In the genomic region with DNA sequence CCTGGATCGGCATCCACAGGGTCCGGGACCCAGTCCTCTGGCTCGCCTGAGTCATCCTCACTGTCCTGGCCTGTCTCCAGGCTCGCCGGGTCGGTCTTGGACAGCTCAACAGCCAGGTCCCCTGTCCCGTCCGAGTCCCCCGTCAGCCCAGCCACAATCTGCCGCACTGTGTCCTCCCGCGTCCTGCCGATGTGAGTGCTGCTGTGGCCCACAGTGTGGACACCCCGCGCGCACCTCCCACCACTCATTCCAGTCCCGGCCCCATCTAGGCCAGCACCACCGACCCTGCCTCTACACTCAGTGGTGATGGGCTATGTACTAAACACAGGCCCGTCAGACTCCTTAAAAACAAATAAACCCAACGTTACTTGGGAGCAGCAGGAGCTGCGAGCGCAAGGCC, we compare ENCODE assay signal across 27 cellular contexts. TPM values are rescaled to one million over a fixed set of nuclear protein-coding genes. Genes with fewer than 3 reads are reported as not detected.
DNase-seq lines count a peak whose midpoint lies in the region; ATAC-seq, FAIRE-seq and TF ChIP-seq lines count a peak whose summit lies in the region.
"Had no signal": no experiment of that assay in that cellular context is flagged by ENCODE, and none has a peak within 500 bp of the region (broad histone marks: within the 10 kb centered on the region; RNA-seq: fewer than 3 reads in every experiment).

No MANE protein-coding gene starts in this region.

- peaks cover 13% of the 10 kb centered on the region for H3K79me1 ChIP-seq in neuronal stem cell (ENCODE audit: low read depth, low read length)

- H3K4me1 ChIP-seq in K562 (replicated peaks in 1 of 2; ENCODE audit: control insufficient read depth in 2 of 2, insufficient read depth in 2 of 2, low read length in 2 of 2) (peaks cover 7 to 74% of the 10 kb centered on the region in 2 experiments; a peak in 4 of 5 replicates), neuronal stem cell (ENCODE audit: control insufficient read depth in 2 of 2, insufficient read depth in 1 of 2, low read depth in 1 of 2, low read length in 2 of 2) (no peaks in the 10 kb centered on the region)
- H3K4me1 ChIP-seq: BE2C had no signal

- FAIRE-seq in K562 (lab: Jason Lieb, UNC) (no peak), GM12891 (lab: Jason Lieb, UNC) (no peak)
- FAIRE-seq: A549, GM12892, H1 had no signal

- no peak overlapping the region for H2BK120ac ChIP-seq in neuronal stem cell (ENCODE audit: low read depth, low read length)

- H3K4me3 ChIP-seq in K562, result no peak overlapping the region
- no peak overlapping the region for H3K4me3 ChIP-seq in neuronal stem cell (ENCODE audit: low read length in 2 of 2)
- H3K4me3 ChIP-seq: A549; BLaER1 treated with 17β-estradiol and CSF1 and Interleukin-3, amounts not matched to agents 10 nM and 100 nM; GM23248 had no signal

- H2BK15ac ChIP-seq in neuronal stem cell (ENCODE audit: low read length), result no peak overlapping the region

- H3K23ac ChIP-seq in neuronal stem cell (ENCODE audit: low read depth, low read length, poor library complexity), result peak overlapping the region; percentile 65

- no peak for TF ChIP-seq RAD21 in K562 (CRISPR knock-in tag; conservative IDR thresholded peaks at IDR 0.05 in 1 of 2, IDR thresholded peaks at IDR 0.05 in 1 of 2)

- TF ChIP-seq EP300 in K562 (IDR thresholded peaks at IDR 0.05; ENCODE audit: low read length), result no peak

- no TSS peak for BruUV-seq in K562 (replicated peaks; lab: Mats Ljungman, UMichigan)

- no peaks in the 10 kb centered on the region for H3K9me1 ChIP-seq in K562 (ENCODE audit: control insufficient read depth, insufficient read depth, low read length)

- WGBS in K562 (ENCODE audit: insufficient coverage, low coverage, missing lambda C conversion rate), result 95% methylated on average over 22 of the region's 22 CpGs
- WGBS in neuronal stem cell (ENCODE audit: extremely low coverage in 2 of 2, insufficient read length in 2 of 2, insufficient replicate concordance in 1 of 2), 2 donors, result no CpG with 5 or more reads among the region's 22 CpGs

- H3K9ac ChIP-seq in K562 (ENCODE audit: insufficient read depth in 1 of 2, low read depth in 2 of 2, low read length in 2 of 2), result peak overlapping the region in 1 of 2 experiments; percentile 13; a peak in 1 of 4 replicates
- peak overlapping the region; percentile 70 for H3K9ac ChIP-seq in neuronal stem cell (ENCODE audit: low read depth, low read length, poor library complexity)
- H3K9ac ChIP-seq: BLaER1 treated with 17β-estradiol and CSF1 and Interleukin-3, amounts not matched to agents 10 nM and 100 nM; GM23248 had no signal

- no peak overlapping the region for H2AK5ac ChIP-seq in neuronal stem cell (ENCODE audit: low read depth, low read length)

- no peak for TF ChIP-seq CTCF in CD4-positive, alpha-beta T cell (IDR thresholded peaks at IDR 0.05)
- TF ChIP-seq CTCF in K562 (IDR thresholded peaks at IDR 0.05 in 2 of 3, conservative IDR thresholded peaks at IDR 0.05 in 1 of 3; ENCODE audit: insufficient read depth in 2 of 3, low read depth in 1 of 3, low read length in 3 of 3), result no peak
- TF ChIP-seq CTCF in natural killer cell (IDR thresholded peaks at IDR 0.05), result no peak

- no peak overlapping the region for H4K91ac ChIP-seq in neuronal stem cell (ENCODE audit: low read depth, low read length, poor library complexity)

- no peak overlapping the region for H3K27ac ChIP-seq in CD4-positive, alpha-beta T cell (ENCODE audit: low read depth, low read length)
- H3K27ac ChIP-seq in K562 (ENCODE audit: extremely low read depth, low read depth, low read length), result no peak overlapping the region
- H3K27ac ChIP-seq in neuronal stem cell (replicated peaks; ENCODE audit: low read length), result no peak overlapping the region
- H3K27ac ChIP-seq: 22Rv1; A549; BLaER1 treated with 17β-estradiol and CSF1 and Interleukin-3, amounts not matched to agents 10 nM and 100 nM; GM23248 had no signal

- no peaks in the 10 kb centered on the region for H3K27me3 Mint-ChIP-seq in CD4-positive, alpha-beta T cell
- no peaks in the 10 kb centered on the region for H3K27me3 Mint-ChIP-seq in natural killer cell (ENCODE audit: low read depth in 2 of 2)
- H3K27me3 Mint-ChIP-seq: CD4-positive, alpha-beta memory T cell had no signal

- H3K36me3 ChIP-seq in K562 (ENCODE audit: control insufficient read depth, insufficient read depth, low read length) (peaks cover 79% of the 10 kb centered on the region; the same call in 2 of the 3 replicates), neuronal stem cell (replicated peaks in 1 of 2; ENCODE audit: control insufficient read depth in 2 of 2, insufficient read depth in 2 of 2, low read length in 2 of 2) (peaks cover 32 to 76% of the 10 kb centered on the region in 2 donors)

- H3K4me2 ChIP-seq in K562 (ENCODE audit: insufficient read depth, low read length), result no peak overlapping the region
- H3K4me2 ChIP-seq in neuronal stem cell (ENCODE audit: insufficient read depth, low read length, poor library complexity, severe bottlenecking), result no peak overlapping the region
- H3K4me2 ChIP-seq: A549; BLaER1 treated with 17β-estradiol and CSF1 and Interleukin-3, amounts not matched to agents 10 nM and 100 nM had no signal

- H2AFZ ChIP-seq in K562 (ENCODE audit: low read depth, low read length), result no peak overlapping the region
- no peak overlapping the region for H2AFZ ChIP-seq in neuronal stem cell (ENCODE audit: low read length)
- H2AFZ ChIP-seq: GM23248 had no signal

- intact Hi-C loops in CD4-positive, alpha-beta T cell (cut with DNase I, micrococcal nuclease), result no loop called here
- intact Hi-C loops in K562 (cut with micrococcal nuclease) (no loop called here), natural killer cell (cut with micrococcal nuclease) (no loop called here)

- 0 out of 2 replicates have a peak, but pooled peaks cover 4% of the 10 kb centered on the region for H4K20me1 ChIP-seq in K562 (replicated peaks; ENCODE audit: control insufficient read depth, insufficient read depth, low read length)

- peak overlapping the region; percentile 65 for H4K8ac ChIP-seq in neuronal stem cell (ENCODE audit: low read depth, low read length)

- peak overlapping the region; percentile 87 for H2BK5ac ChIP-seq in neuronal stem cell (ENCODE audit: low read length)

- ATAC-seq in CD4-positive, alpha-beta T cell (ENCODE audit: poor library complexity), result no peak
- ATAC-seq in K562 (no peak), natural killer cell (no peak)
- ATAC-seq: A549, HCT116 had no signal

- no peaks in the 10 kb centered on the region for H3K9me3 ChIP-seq in CD4-positive, alpha-beta T cell (ENCODE audit: control insufficient read depth, low read length)
- no peaks in the 10 kb centered on the region for H3K9me3 ChIP-seq in K562 (replicated peaks; ENCODE audit: control insufficient read depth, insufficient read depth, low read depth, low read length)
- no peaks in the 10 kb centered on the region for H3K9me3 ChIP-seq in neuronal stem cell (replicated peaks in 1 of 2; ENCODE audit: control insufficient read depth in 2 of 2, insufficient read depth in 1 of 2, low read depth in 1 of 2, low read length in 2 of 2)
- H3K9me3 ChIP-seq: A549; BE2C; BLaER1 treated with 17β-estradiol and CSF1 and Interleukin-3, amounts not matched to agents 10 nM and 100 nM had no signal

- H3K9me3 Mint-ChIP-seq in CD4-positive, alpha-beta T cell, result no peaks in the 10 kb centered on the region
- H3K9me3 Mint-ChIP-seq in natural killer cell, result no peaks in the 10 kb centered on the region
- H3K9me3 Mint-ChIP-seq: CD14-positive monocyte, H9 had no signal

- peaks cover 63% of the 10 kb centered on the region for H3K36me3 Mint-ChIP-seq in CD4-positive, alpha-beta T cell (ENCODE audit: low read depth)
- no peaks in the 10 kb centered on the region for H3K36me3 Mint-ChIP-seq in natural killer cell

- no peak overlapping the region for H3K4ac ChIP-seq in neuronal stem cell (ENCODE audit: low read length)

- H3K79me2 ChIP-seq in K562 (ENCODE audit: control insufficient read depth, insufficient read depth, low read length), result peaks cover 7% of the 10 kb centered on the region

- H3K27ac Mint-ChIP-seq in CD4-positive, alpha-beta T cell, result no peak overlapping the region
- H3K27ac Mint-ChIP-seq in natural killer cell, result no peak overlapping the region
- H3K27ac Mint-ChIP-seq: CD14-positive monocyte; CD4-positive, alpha-beta memory T cell; H9 had no signal

- peak overlapping the region; percentile 30 for H3K4me3 Mint-ChIP-seq in CD4-positive, alpha-beta T cell
- peak overlapping the region; percentile 57 for H3K4me3 Mint-ChIP-seq in natural killer cell
- H3K4me3 Mint-ChIP-seq: CD14-positive monocyte; CD4-positive, alpha-beta memory T cell; H9 had no signal

- no peak for TF ChIP-seq POLR2A in K562 (conservative IDR thresholded peaks at IDR 0.05)
- TF ChIP-seq POLR2A in GM12891 (IDR thresholded peaks at IDR 0.05; ENCODE audit: low read depth, low read length), result no peak

- POLR2A ChIA-PET in CD4-positive, alpha-beta T cell (lab: Charles Lee), result no interaction called here
- POLR2A ChIA-PET in K562 (lab: Yijun Ruan, JAX), result interaction anchor here (0.7 to 1.2 kb wide), 2 partner anchors 16 to 19 kb away, joined by 3 read pairs; no protein-coding TSS in a partner anchor

- peaks cover 8% of the 10 kb centered on the region for H3K4me1 Mint-ChIP-seq in CD4-positive, alpha-beta T cell (ENCODE audit: low read depth)
- peaks cover 2 to 9% of the 10 kb centered on the region in 2 donors for H3K4me1 Mint-ChIP-seq in natural killer cell

- no peak for DNase-seq in CD4-positive, alpha-beta T cell
- no peak for DNase-seq in K562 (ENCODE audit: extremely low read depth in 1 of 4, low spot score in 3 of 4)
- DNase-seq in natural killer cell, result no peak
- DNase-seq in neuronal stem cell (ENCODE audit: low spot score), result no peak
- no peak for DNase-seq in GM12891 (ENCODE audit: insufficient read length, low spot score)
- no peak for DNase-seq in 8988T
- no peak for DNase-seq in NCI-H1105 (lab: John Stamatoyannopoulos, UW)
- DNase-seq: ACHN; AML-193; BE2C; Calu3; CD4-positive, alpha-beta memory T cell; COR-L47; DMS53; DMS79 treated with DMSO at 0.1 percent for 48 hours; GF-D8; GM23248; H9 had no signal

- H3K14ac ChIP-seq in neuronal stem cell (ENCODE audit: low read length), result no peak overlapping the region

- in situ Hi-C loops in K562 (cut with MboI), result no loop called here

- H3K27me3 ChIP-seq in CD4-positive, alpha-beta T cell (ENCODE audit: control insufficient read depth, insufficient read depth, low read length), result no peaks in the 10 kb centered on the region
- H3K27me3 ChIP-seq in K562 (ENCODE audit: control insufficient read depth in 2 of 2, insufficient read depth in 2 of 2, low read length in 2 of 2) (no peaks in the 10 kb centered on the region), neuronal stem cell (ENCODE audit: control insufficient read depth in 3 of 3, insufficient read depth in 3 of 3, low read depth in 1 of 3, low read length in 3 of 3) (no peaks in the 10 kb centered on the region)
- H3K27me3 ChIP-seq: BE2C; BLaER1 treated with 17β-estradiol and CSF1 and Interleukin-3, amounts not matched to agents 10 nM and 100 nM had no signal

- no peak overlapping the region for H3K18ac ChIP-seq in neuronal stem cell (ENCODE audit: low read length)

- CTCF ChIA-PET in CD4-positive, alpha-beta T cell (lab: Charles Lee), result no interaction called here
- CTCF ChIA-PET in K562 (lab: Yijun Ruan, JAX; ENCODE audit: low intra/inter-chr PET ratio), result no interaction called here

- H2BK12ac ChIP-seq in neuronal stem cell (ENCODE audit: low read length), result no peak overlapping the region

RNA-seq across cellular contexts. Expression of gene ANAPC2, which starts 6.7 kb away (rescaled TPM):
- 100 to 1,000 TPM; 144 to 149 TPM for total RNA-seq in CD4-positive, alpha-beta T cell
- 116 and 279 TPM in 2 replicates for total RNA-seq in K562 (2011; cell fraction: chromatin; rRNA removed; ENCODE audit: low replicate concordance)
- total RNA-seq in K562 (2011; cell fraction: nucleolus; rRNA removed), result 160 and 161 TPM in 2 replicates
- total RNA-seq in K562 (2011; cell fraction: nucleoplasm; rRNA removed), result 110 and 125 TPM in 2 replicates
- total RNA-seq in K562 (2014; rRNA removed) (19.8 and 23.4 TPM in 2 replicates), K562 (2014; rRNA removed; fragmentation: Illumina TruSeq; extraction: Trizol) (5.8 and 8.0 TPM in 2 replicates), K562 (2015; rRNA removed; fragmentation: Illumina TruSeq; extraction: Trizol) (16.4 and 17.5 TPM in 2 replicates), K562 (2021) (50.7 and 56.5 TPM in 2 replicates), natural killer cell (100 to 1,000 TPM; 146 to 172 (median 171) TPM)
- polyA plus RNA-seq in K562 (2011; rRNA removed) (17.7 and 22.1 TPM in 2 replicates), K562 (2014; fragmentation: Illumina TruSeq; extraction: Trizol) (10.1 and 19.3 TPM in 2 replicates), K562 (2014; fragmentation: Nextera tagmentation; extraction: Ambion mirVana) (under 1 TPM in 1 of 2 experiments, not detected in 1; 0.11 TPM), K562 (2014; rRNA removed) (41.6 and 46.1 TPM in 2 replicates)
- 11.1 and 24.4 TPM in 2 replicates for polyA plus RNA-seq in K562 (2011; cell fraction: cytosol; rRNA removed)
- polyA plus RNA-seq in K562 (2011; cell fraction: nucleus; rRNA removed), result 195 and 268 TPM in 2 replicates
- polyA plus RNA-seq in K562 (2012), result 30.8 and 42.2 TPM in 2 replicates
- 10.4 and 13.3 TPM in 2 replicates for polyA minus RNA-seq in K562 (2011; rRNA and poly(A)+ RNA removed)
- 30.0 and 32.4 TPM in 2 replicates for polyA minus RNA-seq in K562 (2011; cell fraction: cytosol; rRNA and poly(A)+ RNA removed)
- polyA minus RNA-seq in K562 (2011; cell fraction: nucleus; rRNA and poly(A)+ RNA removed), result 61.7 and 67.4 TPM in 2 replicates
- polyA plus RNA-seq in neuronal stem cell (2013, experiment 1 of 2), result 16.9 TPM
- 16.3 TPM for polyA plus RNA-seq in neuronal stem cell (2013, experiment 2 of 2)
- 27.5 TPM for polyA plus RNA-seq in GM12891 (2012; ENCODE audit: low read depth, missing spikeins)

RNA-seq across cellular contexts. Expression of gene SSNA1, which starts 6.8 kb away (rescaled TPM):
- 10 to 100 TPM; 30.1 to 30.5 TPM for total RNA-seq in CD4-positive, alpha-beta T cell
- total RNA-seq in K562 (2011; cell fraction: chromatin; rRNA removed; ENCODE audit: low replicate concordance), result 2.1 and 9.0 TPM in 2 replicates
- total RNA-seq in K562 (2011; cell fraction: nucleolus; rRNA removed), result 24.7 and 27.9 TPM in 2 replicates
- total RNA-seq in K562 (2011; cell fraction: nucleoplasm; rRNA removed), result 12.1 and 13.6 TPM in 2 replicates
- total RNA-seq in K562 (2014; rRNA removed), result 130 and 153 TPM in 2 replicates
- 8.7 and 16.8 TPM in 2 replicates for total RNA-seq in K562 (2014; rRNA removed; fragmentation: Illumina TruSeq; extraction: Trizol)
- total RNA-seq in K562 (2015; rRNA removed; fragmentation: Illumina TruSeq; extraction: Trizol), result 74.7 and 76.7 TPM in 2 replicates
- 96.4 and 106 TPM in 2 replicates for total RNA-seq in K562 (2021)
- polyA plus RNA-seq in K562 (2011; rRNA removed), result 40.5 and 43.4 TPM in 2 replicates
- polyA plus RNA-seq in K562 (2011; cell fraction: cytosol; rRNA removed), result 64.1 and 151 TPM in 2 replicates
- polyA plus RNA-seq in K562 (2011; cell fraction: nucleus; rRNA removed), result 31.5 and 49.3 TPM in 2 replicates
- 94.8 and 97.7 TPM in 2 replicates for polyA plus RNA-seq in K562 (2012)
- 57.1 and 101 TPM in 2 replicates for polyA plus RNA-seq in K562 (2014; fragmentation: Illumina TruSeq; extraction: Trizol)
- polyA plus RNA-seq in K562 (2014; fragmentation: Nextera tagmentation; extraction: Ambion mirVana), result 10 to 100 TPM in 1 of 2 experiments, 1 to 10 TPM in 1; 1.9 to 11.8 TPM
- polyA plus RNA-seq in K562 (2014; rRNA removed), result 114 and 137 TPM in 2 replicates
- 5.8 and 11.0 TPM in 2 replicates for polyA minus RNA-seq in K562 (2011; rRNA and poly(A)+ RNA removed)
- 18.9 and 27.1 TPM in 2 replicates for polyA minus RNA-seq in K562 (2011; cell fraction: cytosol; rRNA and poly(A)+ RNA removed)
- 7.0 and 10.3 TPM in 2 replicates for polyA minus RNA-seq in K562 (2011; cell fraction: nucleus; rRNA and poly(A)+ RNA removed)
- total RNA-seq in natural killer cell, result 10 to 100 TPM; 45.1 to 53.5 (median 52.2) TPM
- 55.4 TPM for polyA plus RNA-seq in neuronal stem cell (2013, experiment 1 of 2)
- 54.1 TPM for polyA plus RNA-seq in neuronal stem cell (2013, experiment 2 of 2)
- polyA plus RNA-seq in GM12891 (2012; ENCODE audit: low read depth, missing spikeins), result 53.2 TPM

RNA-seq across cellular contexts. Expression of gene TMEM210, which starts 9.8 kb away (rescaled TPM):
- not detected for total RNA-seq in CD4-positive, alpha-beta T cell
- total RNA-seq in K562 (2011; cell fraction: chromatin; rRNA removed; ENCODE audit: low replicate concordance), result not detected in 2 replicates
- not detected in 2 replicates for total RNA-seq in K562 (2011; cell fraction: nucleolus; rRNA removed)
- not detected in 2 replicates for total RNA-seq in K562 (2011; cell fraction: nucleoplasm; rRNA removed)
- total RNA-seq in K562 (2014; rRNA removed), result not detected in 2 replicates
- not detected in 2 replicates for total RNA-seq in K562 (2014; rRNA removed; fragmentation: Illumina TruSeq; extraction: Trizol)
- total RNA-seq in K562 (2015; rRNA removed; fragmentation: Illumina TruSeq; extraction: Trizol), result not detected in 2 replicates
- total RNA-seq in K562 (2021), result not detected in 2 replicates
- polyA plus RNA-seq in K562 (2011; rRNA removed), result not detected in 2 replicates
- not detected in 2 replicates for polyA plus RNA-seq in K562 (2011; cell fraction: cytosol; rRNA removed)
- not detected in 2 replicates for polyA plus RNA-seq in K562 (2011; cell fraction: nucleus; rRNA removed)
- not detected in 2 replicates for polyA plus RNA-seq in K562 (2012)
- polyA plus RNA-seq in K562 (2014; fragmentation: Illumina TruSeq; extraction: Trizol), result not detected in 2 replicates
- polyA plus RNA-seq in K562 (2014; fragmentation: Nextera tagmentation; extraction: Ambion mirVana), result not detected
- polyA plus RNA-seq in K562 (2014; rRNA removed), result not detected in 2 replicates
- polyA minus RNA-seq in K562 (2011; rRNA and poly(A)+ RNA removed), result not detected in 2 replicates
- polyA minus RNA-seq in K562 (2011; cell fraction: cytosol; rRNA and poly(A)+ RNA removed), result not detected in 2 replicates
- not detected in 2 replicates for polyA minus RNA-seq in K562 (2011; cell fraction: nucleus; rRNA and poly(A)+ RNA removed)
- not detected for total RNA-seq in natural killer cell
- polyA plus RNA-seq in neuronal stem cell (2013, experiment 1 of 2), result not detected
- not detected for polyA plus RNA-seq in neuronal stem cell (2013, experiment 2 of 2)
- not detected for polyA plus RNA-seq in GM12891 (2012; ENCODE audit: low read depth, missing spikeins)
- total RNA-seq: Calu3; CD4-positive, alpha-beta memory T cell; Daoy; G401; GM23248; H1; H9 had no signal
- polyA plus RNA-seq: A549; CD14-positive monocyte; CD4-positive, alpha-beta memory T cell; GM23248; H1 had no signal

RNA-seq across cellular contexts. Expression of gene LRRC26, which starts 11.8 kb away (rescaled TPM):
- total RNA-seq in CD4-positive, alpha-beta T cell, result not detected
- total RNA-seq in K562 (2011; cell fraction: chromatin; rRNA removed; ENCODE audit: low replicate concordance), result not detected in 2 replicates
- total RNA-seq in K562 (2011; cell fraction: nucleolus; rRNA removed), result not detected in 2 replicates
- not detected in 2 replicates for total RNA-seq in K562 (2011; cell fraction: nucleoplasm; rRNA removed)
- total RNA-seq in K562 (2014; rRNA removed) (not detected in 2 replicates), K562 (2014; rRNA removed; fragmentation: Illumina TruSeq; extraction: Trizol) (not detected in 2 replicates), K562 (2015; rRNA removed; fragmentation: Illumina TruSeq; extraction: Trizol) (not detected in 2 replicates), K562 (2021) (not detected in 2 replicates), natural killer cell (not detected)
- polyA plus RNA-seq in K562 (2011; rRNA removed) (not detected in 2 replicates), K562 (2014; fragmentation: Illumina TruSeq; extraction: Trizol) (not detected in 2 replicates), K562 (2014; fragmentation: Nextera tagmentation; extraction: Ambion mirVana) (not detected), K562 (2014; rRNA removed) (not detected in 2 replicates)
- 0.06 TPM in 1 of 2 replicates, not detected in the other for polyA plus RNA-seq in K562 (2011; cell fraction: cytosol; rRNA removed)
- polyA plus RNA-seq in K562 (2011; cell fraction: nucleus; rRNA removed), result not detected in 2 replicates
- polyA plus RNA-seq in K562 (2012), result not detected in 2 replicates
- polyA minus RNA-seq in K562 (2011; rRNA and poly(A)+ RNA removed), result not detected in 2 replicates
- polyA minus RNA-seq in K562 (2011; cell fraction: cytosol; rRNA and poly(A)+ RNA removed), result not detected in 2 replicates
- polyA minus RNA-seq in K562 (2011; cell fraction: nucleus; rRNA and poly(A)+ RNA removed), result not detected in 2 replicates
- 1.2 TPM for polyA plus RNA-seq in neuronal stem cell (2013, experiment 1 of 2)
- polyA plus RNA-seq in neuronal stem cell (2013, experiment 2 of 2), result 1.3 TPM
- 0.09 TPM for polyA plus RNA-seq in GM12891 (2012; ENCODE audit: low read depth, missing spikeins)
- total RNA-seq: CD4-positive, alpha-beta memory T cell; Daoy; GM23248 had no signal
- polyA plus RNA-seq: CD14-positive monocyte; CD4-positive, alpha-beta memory T cell; GM23248 had no signal

RNA-seq across cellular contexts. Expression of gene TPRN, which starts 18.9 kb away (rescaled TPM):
- 1 to 10 TPM; 6.1 to 8.6 TPM for total RNA-seq in CD4-positive, alpha-beta T cell
- total RNA-seq in K562 (2011; cell fraction: chromatin; rRNA removed; ENCODE audit: low replicate concordance), result 9.5 and 37.4 TPM in 2 replicates
- total RNA-seq in K562 (2011; cell fraction: nucleolus; rRNA removed), result 29.0 and 30.9 TPM in 2 replicates
- 12.3 and 12.6 TPM in 2 replicates for total RNA-seq in K562 (2011; cell fraction: nucleoplasm; rRNA removed)
- total RNA-seq in K562 (2014; rRNA removed) (20.0 and 23.5 TPM in 2 replicates), K562 (2014; rRNA removed; fragmentation: Illumina TruSeq; extraction: Trizol) (1.7 and 2.5 TPM in 2 replicates), K562 (2015; rRNA removed; fragmentation: Illumina TruSeq; extraction: Trizol) (24.2 and 28.2 TPM in 2 replicates), K562 (2021) (30.3 and 31.9 TPM in 2 replicates), natural killer cell (10 to 100 TPM in 1 of 3 donors, 1 to 10 TPM in 2; 8.2 to 10.6 (median 8.4) TPM)
- polyA plus RNA-seq in K562 (2011; rRNA removed) (3.2 and 4.2 TPM in 2 replicates), K562 (2014; fragmentation: Illumina TruSeq; extraction: Trizol) (4.4 and 12.5 TPM in 2 replicates), K562 (2014; fragmentation: Nextera tagmentation; extraction: Ambion mirVana) (under 1 TPM; 0.31 to 0.34 TPM), K562 (2014; rRNA removed) (11.8 and 14.4 TPM in 2 replicates)
- 5.2 and 13.0 TPM in 2 replicates for polyA plus RNA-seq in K562 (2011; cell fraction: cytosol; rRNA removed)
- 25.2 and 33.9 TPM in 2 replicates for polyA plus RNA-seq in K562 (2011; cell fraction: nucleus; rRNA removed)
- polyA plus RNA-seq in K562 (2012), result 16.5 and 21.3 TPM in 2 replicates
- 2.3 and 2.9 TPM in 2 replicates for polyA minus RNA-seq in K562 (2011; rRNA and poly(A)+ RNA removed)
- polyA minus RNA-seq in K562 (2011; cell fraction: cytosol; rRNA and poly(A)+ RNA removed), result 11.2 and 13.6 TPM in 2 replicates
- polyA minus RNA-seq in K562 (2011; cell fraction: nucleus; rRNA and poly(A)+ RNA removed), result 10.9 and 14.7 TPM in 2 replicates
- polyA plus RNA-seq in neuronal stem cell (2013, experiment 1 of 2), result 6.1 TPM
- polyA plus RNA-seq in neuronal stem cell (2013, experiment 2 of 2), result 6.4 TPM
- polyA plus RNA-seq in GM12891 (2012; ENCODE audit: low read depth, missing spikeins), result 5.1 TPM
